8 cellular contexts compared by ENCODE assay signal in genomic region chr14:91323671-91324605, GRCh38.
A peak's percentile ranks its signal among the peaks of the same experiment; 100 is the strongest.
DNase-seq lines count a peak whose midpoint lies in the region; ATAC-seq, FAIRE-seq and TF ChIP-seq lines count a peak whose summit lies in the region.

No MANE protein-coding gene starts in this region.

- no peaks in the 10 kb centered on the region for H3K79me2 ChIP-seq in PC-3 (ENCODE audit: low read length)

- H3K9ac ChIP-seq in PC-3 (ENCODE audit: low read length), result no peak overlapping the region
- H3K9ac ChIP-seq in subcutaneous abdominal adipose tissue (ENCODE audit: low read length in 5 of 5), result peak overlapping the region; percentile 7 to 70 (median 56)

- H2AFZ ChIP-seq in PC-3 (ENCODE audit: low read length), result no peak overlapping the region

- peak; percentile 67 for ATAC-seq in GM21390 (IDR thresholded peaks at IDR 0.05; ENCODE audit: unreplicated experiment)
- peak; percentile 63 for ATAC-seq in PC-3

- no peaks in the 10 kb centered on the region for H3K4me1 ChIP-seq in PC-3 (ENCODE audit: insufficient read depth, low read length)
- H3K4me1 ChIP-seq in neutrophil (ENCODE audit: control insufficient read depth in 1 of 2, insufficient read depth in 1 of 2, low read depth in 1 of 2, low read length in 1 of 2), result peaks cover 15 to 19% of the 10 kb centered on the region in 2 experiments
- H3K4me1 ChIP-seq in subcutaneous abdominal adipose tissue (ENCODE audit: control insufficient read depth in 5 of 5, insufficient read depth in 5 of 5, low read length in 5 of 5), result peaks cover 11 to 72% (median 22%) of the 10 kb centered on the region in 5 donors

- intact Hi-C loops in PC-3 (cut with micrococcal nuclease), result loop anchor here (1.0 kb wide), 1 partner anchor 94 kb away; no protein-coding TSS in a partner anchor

- no peaks in the 10 kb centered on the region for H4K20me1 ChIP-seq in PC-3 (ENCODE audit: low read length)

- H3K9me3 ChIP-seq in PC-3 (ENCODE audit: low read length), result no peaks in the 10 kb centered on the region
- H3K9me3 ChIP-seq in neutrophil, result no peaks in the 10 kb centered on the region
- H3K9me3 ChIP-seq in subcutaneous abdominal adipose tissue (ENCODE audit: control insufficient read depth in 5 of 5, low read length in 5 of 5), result no peaks in the 10 kb centered on the region

- no peaks in the 10 kb centered on the region for H3K9me2 ChIP-seq in PC-3 (replicated peaks; ENCODE audit: low read length)

- peak; percentile 14 for DNase-seq in DMS114 treated with DMSO at 0.1 percent for 48 hours (lab: John Stamatoyannopoulos, UW; ENCODE audit: unreplicated experiment)
- peak; percentile 58 for DNase-seq in HTR-8/SVneo (ENCODE audit: insufficient read length, low spot score)
- DNase-seq in PC-3, result peak; percentile 70
- peak; percentile 90 to 92 for DNase-seq in activated T-helper 1 cell treated with anti-CD3 and anti-CD28 coated beads, Interleukin-2, amount 50 U/mL, for 16 hours (ENCODE audit: low read depth in 1 of 2, low spot score in 1 of 2)
- DNase-seq in fibroblast of pulmonary artery (ENCODE audit: low read depth), result peak; percentile 77

- no peak overlapping the region for H3K4me2 ChIP-seq in PC-3 (ENCODE audit: low read length)

- CTCF ChIA-PET in PC-3 (lab: Charles Lee), result interaction anchor here (0.6 to 0.8 kb wide), 2 partner anchors 94 to 148 kb away, joined by 3 read pairs; partner anchors contain the start of gene CCDC88C

- FAIRE-seq in HTR-8/SVneo (lab: Jason Lieb, UNC), result no peak

- no peak overlapping the region for H3K4me3 ChIP-seq in PC-3 (ENCODE audit: low read length)
- peak overlapping the region; percentile 23 for H3K4me3 ChIP-seq in fibroblast of pulmonary artery (replicated peaks; ENCODE audit: low read depth, low read length)
- peak overlapping the region; percentile 71 to 77 for H3K4me3 ChIP-seq in neutrophil (ENCODE audit: low read depth in 1 of 2, low read length in 1 of 2)
- H3K4me3 ChIP-seq in subcutaneous abdominal adipose tissue (ENCODE audit: low read depth in 1 of 5, low read length in 5 of 5), result peak overlapping the region; percentile 58 to 77 (median 69)

- no peaks in the 10 kb centered on the region for H3F3A ChIP-seq in PC-3 (ENCODE audit: low read length, unreplicated experiment)

- H3K27me3 ChIP-seq in PC-3 (ENCODE audit: low read length) (no peaks in the 10 kb centered on the region), neutrophil (no peaks in the 10 kb centered on the region), subcutaneous abdominal adipose tissue (ENCODE audit: control insufficient read depth in 5 of 5, insufficient read depth in 4 of 5, low read length in 5 of 5) (no peaks in the 10 kb centered on the region)

- no peak overlapping the region for H3K27ac ChIP-seq in PC-3 (ENCODE audit: low read length)
- peak overlapping the region; percentile 95 for H3K27ac ChIP-seq in neutrophil
- H3K27ac ChIP-seq in subcutaneous abdominal adipose tissue (ENCODE audit: low read depth, low read length), result peak overlapping the region; percentile 84

- peaks cover 5% of the 10 kb centered on the region; the same call in 1 of the 2 replicates for H3K36me3 ChIP-seq in PC-3 (ENCODE audit: low read depth, low read length)
- H3K36me3 ChIP-seq in neutrophil, result peaks cover 50% of the 10 kb centered on the region
- H3K36me3 ChIP-seq in subcutaneous abdominal adipose tissue (ENCODE audit: control insufficient read depth in 5 of 5, insufficient read depth in 5 of 5, low read length in 5 of 5), result peaks cover 0 to 16% (median 5%) of the 10 kb centered on the region in 5 donors

- POLR2A ChIA-PET in PC-3 (lab: Charles Lee; ENCODE audit: unreplicated experiment), result no interaction called here

- peak; percentile 98 for TF ChIP-seq CTCF in PC-3 (conservative IDR thresholded peaks at IDR 0.05; ENCODE audit: low read depth, low read length)
- TF ChIP-seq CTCF in fibroblast of pulmonary artery (IDR thresholded peaks at IDR 0.05; ENCODE audit: low read length, missing control alignments), result peak; percentile 88
- peak; percentile 98 for TF ChIP-seq CTCF in neutrophil (IDR thresholded peaks at IDR 0.05)

- no TSS peak for BruUV-seq in PC-3 (replicated peaks; lab: Mats Ljungman, UMichigan)

Comparison
In these comparisons a context has a peak if more than half of its experiments do, and no peak if none do; other contexts are left out.
1. DNase-seq: peak in every context shown above with its lines; median percentile 91 in activated T-helper 1 cell treated with anti-CD3 and anti-CD28 coated beads, Interleukin-2, amount 50 U/mL, for 16 hours; 77 in fibroblast of pulmonary artery; 70 in PC-3; 58 in HTR-8/SVneo; 14 in DMS114 treated with DMSO at 0.1 percent for 48 hours.